In genomic region chr2:1771626-1772280, GRCh38 we compare ENCODE assay signal across 1 cellular context.
TF ChIP-seq lines count a peak whose summit lies in the region.

No MANE protein-coding gene starts in this region.

TF ChIP-seq in GM23338, 12 proteins besides CTCF, POLR2A, EP300 and RAD21 (continued from another document):
- TF ChIP-seq ZNF462 (CRISPR knock-in tag; IDR thresholded peaks at IDR 0.05) (no peak), CREB1 (CRISPR knock-in tag; IDR thresholded peaks at IDR 0.05; ENCODE audit: low read depth) (no peak), POLR2AphosphoS5 (IDR thresholded peaks at IDR 0.05; ENCODE audit: low read depth) (no peak), REST (IDR thresholded peaks at IDR 0.05; ENCODE audit: unreplicated experiment) (no peak), ZNF114 (CRISPR knock-in tag; IDR thresholded peaks at IDR 0.05) (no peak), ZNF331 (CRISPR knock-in tag; IDR thresholded peaks at IDR 0.05; ENCODE audit: low read depth) (no peak), JUNB (IDR thresholded peaks at IDR 0.05; ENCODE audit: unreplicated experiment) (no peak), STAT1 (IDR thresholded peaks at IDR 0.05; ENCODE audit: unreplicated experiment) (no peak)
